Comparison of ENCODE assay signal across 1 cellular context in genomic region chr17:59565171-59565958, GRCh38.
A peak's percentile ranks its signal among the peaks of the same experiment; 100 is the strongest.
TF ChIP-seq lines count a peak whose summit lies in the region.

A gene with protein sequence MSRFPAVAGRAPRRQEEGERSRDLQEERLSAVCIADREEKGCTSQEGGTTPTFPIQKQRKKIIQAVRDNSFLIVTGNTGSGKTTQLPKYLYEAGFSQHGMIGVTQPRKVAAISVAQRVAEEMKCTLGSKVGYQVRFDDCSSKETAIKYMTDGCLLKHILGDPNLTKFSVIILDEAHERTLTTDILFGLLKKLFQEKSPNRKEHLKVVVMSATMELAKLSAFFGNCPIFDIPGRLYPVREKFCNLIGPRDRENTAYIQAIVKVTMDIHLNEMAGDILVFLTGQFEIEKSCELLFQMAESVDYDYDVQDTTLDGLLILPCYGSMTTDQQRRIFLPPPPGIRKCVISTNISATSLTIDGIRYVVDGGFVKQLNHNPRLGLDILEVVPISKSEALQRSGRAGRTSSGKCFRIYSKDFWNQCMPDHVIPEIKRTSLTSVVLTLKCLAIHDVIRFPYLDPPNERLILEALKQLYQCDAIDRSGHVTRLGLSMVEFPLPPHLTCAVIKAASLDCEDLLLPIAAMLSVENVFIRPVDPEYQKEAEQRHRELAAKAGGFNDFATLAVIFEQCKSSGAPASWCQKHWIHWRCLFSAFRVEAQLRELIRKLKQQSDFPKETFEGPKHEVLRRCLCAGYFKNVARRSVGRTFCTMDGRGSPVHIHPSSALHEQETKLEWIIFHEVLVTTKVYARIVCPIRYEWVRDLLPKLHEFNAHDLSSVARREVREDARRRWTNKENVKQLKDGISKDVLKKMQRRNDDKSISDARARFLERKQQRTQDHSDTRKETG (plus strand): TSS chr17:59565610. CDS start chr17:59565672, 62 bp downstream.

TF ChIP-seq in WTC11, 78 proteins besides CTCF, POLR2A, EP300 and RAD21 (continued from another document and continues in another):
- peak; percentile 98 for TF ChIP-seq PREB (CRISPR knock-in tag; IDR thresholded peaks at IDR 0.05; ENCODE audit: borderline replicate concordance)
- TF ChIP-seq AFF4 (CRISPR knock-in tag; IDR thresholded peaks at IDR 0.05; ENCODE audit: borderline replicate concordance): peak; percentile 99
- TF ChIP-seq ZNF532 (CRISPR knock-in tag; IDR thresholded peaks at IDR 0.05; ENCODE audit: borderline replicate concordance): peak; percentile 83; the same call in 1 of the 2 replicates
- no peak for TF ChIP-seq SOX15 (CRISPR knock-in tag; IDR thresholded peaks at IDR 0.05)
- TF ChIP-seq ATF2 (CRISPR knock-in tag; IDR thresholded peaks at IDR 0.05; ENCODE audit: borderline replicate concordance, low read depth): peak; percentile 98
- TF ChIP-seq GABPB1 (CRISPR knock-in tag; IDR thresholded peaks at IDR 0.05): peak; percentile 92
- TF ChIP-seq ELF4 (CRISPR knock-in tag; IDR thresholded peaks at IDR 0.05; ENCODE audit: low read depth): peak; percentile 97
- TF ChIP-seq IRF1 (CRISPR knock-in tag; IDR thresholded peaks at IDR 0.05): peak; percentile 98
- TF ChIP-seq ZNF281 (CRISPR knock-in tag; IDR thresholded peaks at IDR 0.05): peak; percentile 99
- TF ChIP-seq FOXK1 (CRISPR knock-in tag; IDR thresholded peaks at IDR 0.05): peak; percentile 100
- TF ChIP-seq NFE2L1 (CRISPR knock-in tag; IDR thresholded peaks at IDR 0.05): peak; percentile 100
- TF ChIP-seq, protein P1, sequence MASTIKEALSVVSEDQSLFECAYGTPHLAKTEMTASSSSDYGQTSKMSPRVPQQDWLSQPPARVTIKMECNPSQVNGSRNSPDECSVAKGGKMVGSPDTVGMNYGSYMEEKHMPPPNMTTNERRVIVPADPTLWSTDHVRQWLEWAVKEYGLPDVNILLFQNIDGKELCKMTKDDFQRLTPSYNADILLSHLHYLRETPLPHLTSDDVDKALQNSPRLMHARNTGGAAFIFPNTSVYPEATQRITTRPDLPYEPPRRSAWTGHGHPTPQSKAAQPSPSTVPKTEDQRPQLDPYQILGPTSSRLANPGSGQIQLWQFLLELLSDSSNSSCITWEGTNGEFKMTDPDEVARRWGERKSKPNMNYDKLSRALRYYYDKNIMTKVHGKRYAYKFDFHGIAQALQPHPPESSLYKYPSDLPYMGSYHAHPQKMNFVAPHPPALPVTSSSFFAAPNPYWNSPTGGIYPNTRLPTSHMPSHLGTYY (CRISPR knock-in tag; IDR thresholded peaks at IDR 0.05): no peak
- peak; percentile 99 for TF ChIP-seq ZBTB43 (CRISPR knock-in tag; IDR thresholded peaks at IDR 0.05)
- peak; percentile 67; the same call in 1 of the 2 replicates for TF ChIP-seq ZNF121 (CRISPR knock-in tag; IDR thresholded peaks at IDR 0.05)
- TF ChIP-seq ZMAT4 (CRISPR knock-in tag; IDR thresholded peaks at IDR 0.05): no peak
- no peak for TF ChIP-seq RORB (CRISPR knock-in tag; IDR thresholded peaks at IDR 0.05)
- no peak for TF ChIP-seq ZNF423 (CRISPR knock-in tag; IDR thresholded peaks at IDR 0.05)
- peak; percentile 80 for TF ChIP-seq ZNF317 (CRISPR knock-in tag; IDR thresholded peaks at IDR 0.05; ENCODE audit: borderline replicate concordance, low read depth)
- TF ChIP-seq, protein P2, sequence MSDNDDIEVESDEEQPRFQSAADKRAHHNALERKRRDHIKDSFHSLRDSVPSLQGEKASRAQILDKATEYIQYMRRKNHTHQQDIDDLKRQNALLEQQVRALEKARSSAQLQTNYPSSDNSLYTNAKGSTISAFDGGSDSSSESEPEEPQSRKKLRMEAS (CRISPR knock-in tag; IDR thresholded peaks at IDR 0.05): peak; percentile 100
- no peak for TF ChIP-seq GTF2I (CRISPR knock-in tag; conservative IDR thresholded peaks at IDR 0.05)
- peak; percentile 97 for TF ChIP-seq HMGXB4 (CRISPR knock-in tag; IDR thresholded peaks at IDR 0.05)
- TF ChIP-seq, protein P3, sequence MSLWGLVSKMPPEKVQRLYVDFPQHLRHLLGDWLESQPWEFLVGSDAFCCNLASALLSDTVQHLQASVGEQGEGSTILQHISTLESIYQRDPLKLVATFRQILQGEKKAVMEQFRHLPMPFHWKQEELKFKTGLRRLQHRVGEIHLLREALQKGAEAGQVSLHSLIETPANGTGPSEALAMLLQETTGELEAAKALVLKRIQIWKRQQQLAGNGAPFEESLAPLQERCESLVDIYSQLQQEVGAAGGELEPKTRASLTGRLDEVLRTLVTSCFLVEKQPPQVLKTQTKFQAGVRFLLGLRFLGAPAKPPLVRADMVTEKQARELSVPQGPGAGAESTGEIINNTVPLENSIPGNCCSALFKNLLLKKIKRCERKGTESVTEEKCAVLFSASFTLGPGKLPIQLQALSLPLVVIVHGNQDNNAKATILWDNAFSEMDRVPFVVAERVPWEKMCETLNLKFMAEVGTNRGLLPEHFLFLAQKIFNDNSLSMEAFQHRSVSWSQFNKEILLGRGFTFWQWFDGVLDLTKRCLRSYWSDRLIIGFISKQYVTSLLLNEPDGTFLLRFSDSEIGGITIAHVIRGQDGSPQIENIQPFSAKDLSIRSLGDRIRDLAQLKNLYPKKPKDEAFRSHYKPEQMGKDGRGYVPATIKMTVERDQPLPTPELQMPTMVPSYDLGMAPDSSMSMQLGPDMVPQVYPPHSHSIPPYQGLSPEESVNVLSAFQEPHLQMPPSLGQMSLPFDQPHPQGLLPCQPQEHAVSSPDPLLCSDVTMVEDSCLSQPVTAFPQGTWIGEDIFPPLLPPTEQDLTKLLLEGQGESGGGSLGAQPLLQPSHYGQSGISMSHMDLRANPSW (CRISPR knock-in tag; conservative IDR thresholded peaks at IDR 0.05; ENCODE audit: low read depth): no peak
- no peak for TF ChIP-seq PRRX2 (CRISPR knock-in tag; IDR thresholded peaks at IDR 0.05)
